ENCODE assay signal across 8 cellular contexts in genomic region chr12:40105265-40105514, GRCh38. TPM values are rescaled to one million over a fixed set of nuclear protein-coding genes. Genes with fewer than 3 reads are reported as not detected.
DNase-seq lines count a peak whose midpoint lies in the region; ATAC-seq, FAIRE-seq and TF ChIP-seq lines count a peak whose summit lies in the region.

No MANE protein-coding gene starts in this region.

- H3K9me1 ChIP-seq in keratinocyte (ENCODE audit: control insufficient read depth, extremely low read depth, insufficient read depth, low read length): no peaks in the 10 kb centered on the region

- H3K27me3 ChIP-seq in keratinocyte (ENCODE audit: control insufficient read depth, extremely low read depth, insufficient read depth, low read length) (no peaks in the 10 kb centered on the region), stomach (no peaks in the 10 kb centered on the region)

- no peaks in the 10 kb centered on the region for H3K36me3 Mint-ChIP-seq in activated CD4-positive, alpha-beta T cell treated with anti-CD3 and anti-CD28 coated beads for 36 hours (ENCODE audit: low read depth)

- H3K9ac ChIP-seq in keratinocyte (ENCODE audit: control insufficient read depth, extremely low read depth, insufficient read depth, low read length): peak overlapping the region; percentile 53

- POLR2A ChIA-PET in activated CD4-positive, alpha-beta T cell treated with anti-CD3 and anti-CD28 coated beads for 36 hours (lab: Charles Lee): no interaction called here

- FAIRE-seq in keratinocyte (lab: Jason Lieb, UNC): no peak

- H3K79me2 ChIP-seq in keratinocyte (ENCODE audit: control insufficient read depth, insufficient read depth, low read length): no peaks in the 10 kb centered on the region

- WGBS in stomach, 5 donors: 0 to 1% (median 0%) methylated on average over 14 to 26 of the region's 26 CpGs

- no peaks in the 10 kb centered on the region for H4K20me1 ChIP-seq in keratinocyte (ENCODE audit: control insufficient read depth, extremely low read depth, insufficient read depth, low read length)

- H3K27ac ChIP-seq in angular gyrus (ENCODE audit: low read depth, low read length): peak overlapping the region; percentile 66
- H3K27ac ChIP-seq in keratinocyte (ENCODE audit: control insufficient read depth, insufficient read depth, low read length): no peak overlapping the region
- H3K27ac ChIP-seq in stomach: peak overlapping the region; percentile 79 to 91 (median 90)

- H3K27me3 Mint-ChIP-seq in activated CD4-positive, alpha-beta T cell treated with anti-CD3 and anti-CD28 coated beads for 36 hours: peaks cover 21% of the 10 kb centered on the region

- H3K4me2 ChIP-seq in keratinocyte (ENCODE audit: control insufficient read depth, extremely low read depth, insufficient read depth, low read depth, low read length): peak overlapping the region; percentile 64

- no peaks in the 10 kb centered on the region for H3K9me3 ChIP-seq in keratinocyte (ENCODE audit: control insufficient read depth, low read depth, low read length)
- H3K9me3 ChIP-seq in stomach: no peaks in the 10 kb centered on the region

- TF ChIP-seq EP300 in stomach (IDR thresholded peaks at IDR 0.05): no peak

- peak overlapping the region; percentile 96 for H2AFZ ChIP-seq in keratinocyte (ENCODE audit: control insufficient read depth, low read length)

- CTCF ChIA-PET in activated CD4-positive, alpha-beta T cell treated with anti-CD3 and anti-CD28 coated beads for 36 hours (lab: Charles Lee): interaction anchor here (3.7 to 5.3 kb wide), 2 partner anchors 12 to 94 kb away, joined by 20 to 22 read pairs; no protein-coding TSS in a partner anchor

- intact Hi-C loops in activated CD4-positive, alpha-beta T cell treated with anti-CD3 and anti-CD28 coated beads for 36 hours (cut with DNase I, micrococcal nuclease): loop anchor here (5.0 to 10.0 kb wide), 5 partner anchors 483 to 1790 kb away; partner anchors contain the start of genes ALG10B (in 1 of the 2), CPNE8 (in 1 of the 2) and KIF21A (in 1 of the 2)
- intact Hi-C loops in stomach (cut with DNase I; ENCODE audit: low total_unique reads): loop anchor here (5.0 kb wide), 1 partner anchor 93 kb away; no protein-coding TSS in a partner anchor

- no peak for TF ChIP-seq POLR2A in stomach (IDR thresholded peaks at IDR 0.05)

- no peak for ATAC-seq in activated CD4-positive, alpha-beta T cell treated with anti-CD3 and anti-CD28 coated beads for 36 hours
- ATAC-seq in HG03520 (IDR thresholded peaks at IDR 0.05; ENCODE audit: unreplicated experiment) (peak; percentile 33), HG02884 (IDR thresholded peaks at IDR 0.05; ENCODE audit: unreplicated experiment) (no peak)

- DNase-seq in activated CD4-positive, alpha-beta T cell treated with anti-CD3 and anti-CD28 coated beads for 36 hours: no peak
- DNase-seq in activated CD4-positive, alpha-beta T cell treated with anti-CD3 and anti-CD28 coated beads for 4 hours: no peak
- no peak for DNase-seq in keratinocyte (ENCODE audit: low read depth, low spot score)
- no peak for DNase-seq in stomach
- no peak for DNase-seq in NCI-H146 treated with DMSO at 0.1 percent for 48 hours (lab: John Stamatoyannopoulos, UW; ENCODE audit: unreplicated experiment)

- TF ChIP-seq CTCF in keratinocyte (optimal IDR thresholded peaks at IDR 0.05 in 1 of 3, IDR thresholded peaks at IDR 0.05 in 1 of 3, conservative IDR thresholded peaks at IDR 0.05 in 1 of 3; ENCODE audit: extremely low read depth in 1 of 3, insufficient read depth in 2 of 3, low read length in 3 of 3) (no peak), stomach (IDR thresholded peaks at IDR 0.05) (no peak)

- H3K36me3 ChIP-seq in keratinocyte (ENCODE audit: control insufficient read depth in 2 of 2, extremely low read depth in 1 of 2, insufficient read depth in 2 of 2, low read length in 2 of 2) (no peaks in the 10 kb centered on the region), stomach (no peaks in the 10 kb centered on the region)

- peaks cover 19% of the 10 kb centered on the region for H3K4me1 ChIP-seq in keratinocyte (ENCODE audit: control insufficient read depth, extremely low read depth, insufficient read depth, low read length)
- peaks cover 10 to 51% (median 37%) of the 10 kb centered on the region in 4 donors for H3K4me1 ChIP-seq in stomach

- H3K4me1 Mint-ChIP-seq in activated CD4-positive, alpha-beta T cell treated with anti-CD3 and anti-CD28 coated beads for 36 hours: peaks cover 40% of the 10 kb centered on the region

- H3K27ac Mint-ChIP-seq in activated CD4-positive, alpha-beta T cell treated with anti-CD3 and anti-CD28 coated beads for 36 hours: no peak overlapping the region

- peak overlapping the region; percentile 72 for H3K4me3 Mint-ChIP-seq in activated CD4-positive, alpha-beta T cell treated with anti-CD3 and anti-CD28 coated beads for 36 hours

- peak overlapping the region; percentile 66 to 83 (median 68) for H3K4me3 ChIP-seq in keratinocyte (ENCODE audit: control insufficient read depth in 2 of 3, extremely low read depth in 1 of 3, insufficient read depth in 2 of 3, low read depth in 1 of 3, low read length in 3 of 3)
- peak overlapping the region; percentile 84 to 95 (median 94) for H3K4me3 ChIP-seq in stomach

- H3K9me3 Mint-ChIP-seq in activated CD4-positive, alpha-beta T cell treated with anti-CD3 and anti-CD28 coated beads for 36 hours (ENCODE audit: low read depth): no peaks in the 10 kb centered on the region

- dilution Hi-C loops in keratinocyte (cut with MboI; ENCODE audit: extremely low pct_ligation_motif_present, low sequenced_read_pairs): no loop called here

RNA-seq across cellular contexts. Expression of gene SLC2A13, which starts 0.7 kb away (rescaled TPM):
- total RNA-seq in activated CD4-positive, alpha-beta T cell treated with anti-CD3 and anti-CD28 coated beads for 36 hours: 1 to 10 TPM; 2.3 to 3.9 TPM
- polyA plus RNA-seq in keratinocyte: 0.70 to 1.1 TPM (median 0.93 TPM) in 3 replicates
- 0.80 TPM for polyA plus RNA-seq in keratinocyte (2011; ENCODE audit: low read depth)
- 0.21 and 0.52 TPM in 2 replicates for polyA plus RNA-seq in keratinocyte (2011; cell fraction: cytosol; rRNA removed)
- polyA plus RNA-seq in keratinocyte (2011; cell fraction: nucleus; rRNA removed): 0.95 and 1.4 TPM in 2 replicates
- 0.66 and 1.2 TPM in 2 replicates for polyA plus RNA-seq in keratinocyte (2012; ENCODE audit: low replicate concordance)
- polyA minus RNA-seq in keratinocyte: 0.59 to 2.4 TPM (median 1.5 TPM) in 3 replicates
- 1.3 TPM for polyA minus RNA-seq in keratinocyte (2011; cell fraction: cytosol; rRNA and poly(A)+ RNA removed)
- polyA minus RNA-seq in keratinocyte (2011; cell fraction: nucleus; rRNA and poly(A)+ RNA removed): 3.0 and 6.7 TPM in 2 replicates
- total RNA-seq in stomach: 10 to 100 TPM in 3 of 5 donors, 1 to 10 TPM in 2; 3.5 to 87.5 (median 17.2) TPM
- polyA plus RNA-seq in stomach: 1 to 10 TPM in 2 of 3 donors, under 1 TPM in 1; 0.93 to 1.4 (median 1.1) TPM
